Comparison of ENCODE assay signal across 14 cellular contexts in genomic region chr2:25671622-25672021, GRCh38. TPM values are rescaled to one million over a fixed set of nuclear protein-coding genes. Genes with fewer than 3 reads are reported as not detected.
DNase-seq lines count a peak whose midpoint lies in the region; ATAC-seq, FAIRE-seq and TF ChIP-seq lines count a peak whose summit lies in the region.
"Had no signal": no experiment of that assay in that cellular context is flagged by ENCODE, and none has a peak within 500 bp of the region (broad histone marks: within the 10 kb centered on the region; RNA-seq: fewer than 3 reads in every experiment).

No MANE protein-coding gene starts in this region.

- peaks cover 17% of the 10 kb centered on the region for H3K4me1 Mint-ChIP-seq in activated CD4-positive, alpha-beta T cell treated with anti-CD3 and anti-CD28 coated beads, Interleukin-2, amount 10 ng/mL, durations not matched to agents 7 days and 5 days
- peaks cover 26% of the 10 kb centered on the region for H3K4me1 Mint-ChIP-seq in stimulated activated effector memory CD8-positive, alpha-beta T cell treated with anti-CD3 and anti-CD28 coated beads, Interleukin-12 subunit alpha, Interleukin-12 subunit beta, amount 100 ng/mL, for 72 hours

- peaks cover 2% of the 10 kb centered on the region for H3K36me3 Mint-ChIP-seq in activated CD4-positive, alpha-beta T cell treated with anti-CD3 and anti-CD28 coated beads, Interleukin-2, amount 10 ng/mL, durations not matched to agents 7 days and 5 days (ENCODE audit: low read depth)
- H3K36me3 Mint-ChIP-seq in stimulated activated effector memory CD8-positive, alpha-beta T cell treated with anti-CD3 and anti-CD28 coated beads, Interleukin-12 subunit alpha, Interleukin-12 subunit beta, amount 100 ng/mL, for 72 hours = no peaks in the 10 kb centered on the region

- POLR2A ChIA-PET in activated CD4-positive, alpha-beta T cell treated with anti-CD3 and anti-CD28 coated beads, Interleukin-2, amount 10 ng/mL, durations not matched to agents 7 days and 5 days (lab: Charles Lee) = no interaction called here
- POLR2A ChIA-PET in PC-9 (lab: Charles Lee; ENCODE audit: unreplicated experiment) = interaction anchor here (0.5 to 0.6 kb wide), 2 partner anchors 28 to 54 kb away, joined by 3 to 4 read pairs; no protein-coding TSS in a partner anchor

- DNase-seq in activated CD4-positive, alpha-beta T cell treated with anti-CD3 and anti-CD28 coated beads, Interleukin-2, amount 10 ng/mL, durations not matched to agents 7 days and 5 days = no peak
- no peak for DNase-seq in activated CD4-positive, alpha-beta T cell treated with anti-CD3 and anti-CD28 coated beads for 1 hour
- peak; percentile 42 to 71 for DNase-seq in PC-9
- DNase-seq in stimulated activated effector memory CD8-positive, alpha-beta T cell treated with anti-CD3 and anti-CD28 coated beads, Interleukin-12 subunit alpha, Interleukin-12 subunit beta, amount 100 ng/mL, for 72 hours (ENCODE audit: low spot score in 2 of 2) = peak in 1 of 2 donors; percentile 42
- no peak for DNase-seq in NCI-H446 treated with DMSO at 0.1 percent for 48 hours (lab: John Stamatoyannopoulos, UW)
- no peak for DNase-seq in D721Med (ENCODE audit: insufficient read length, low spot score)
- no peak for DNase-seq in DMS 273 treated with DMSO at 0.1 percent for 48 hours (lab: John Stamatoyannopoulos, UW)
- DNase-seq: foreskin keratinocyte, NCI-H1930, SHP77 treated with DMSO at 0.1 percent for 48 hours, small intestine had no signal

- H3K9me2 ChIP-seq in PC-9 (ENCODE audit: insufficient read depth) = no peaks in the 10 kb centered on the region

- no TSS peak for BruUV-seq in PC-9 (replicated peaks; lab: Mats Ljungman, UMichigan)

- CTCF ChIA-PET in activated CD4-positive, alpha-beta T cell treated with anti-CD3 and anti-CD28 coated beads, Interleukin-2, amount 10 ng/mL, durations not matched to agents 7 days and 5 days (lab: Charles Lee) = interaction anchor here (1.0 kb wide), 1 partner anchor 19 kb away, joined by 4 read pairs; no protein-coding TSS in a partner anchor
- CTCF ChIA-PET in PC-9 (lab: Charles Lee) = no interaction called here

- H3K4me3 ChIP-seq in PC-9 (peak overlapping the region; percentile 61), endocrine pancreas (ENCODE audit: control insufficient read depth, insufficient read depth, low read length) (peak overlapping the region; percentile 90)
- H3K4me3 ChIP-seq: lung had no signal

- no peaks in the 10 kb centered on the region for H3K9me3 ChIP-seq in PC-9 (ENCODE audit: insufficient read depth, low read depth)
- no peaks in the 10 kb centered on the region for H3K9me3 ChIP-seq in endocrine pancreas (ENCODE audit: control insufficient read depth, low read length)

- peaks cover 18% of the 10 kb centered on the region for H3K27me3 Mint-ChIP-seq in activated CD4-positive, alpha-beta T cell treated with anti-CD3 and anti-CD28 coated beads, Interleukin-2, amount 10 ng/mL, durations not matched to agents 7 days and 5 days

- no peaks in the 10 kb centered on the region for H3K9me3 Mint-ChIP-seq in activated CD4-positive, alpha-beta T cell treated with anti-CD3 and anti-CD28 coated beads, Interleukin-2, amount 10 ng/mL, durations not matched to agents 7 days and 5 days
- H3K9me3 Mint-ChIP-seq in stimulated activated effector memory CD8-positive, alpha-beta T cell treated with anti-CD3 and anti-CD28 coated beads, Interleukin-12 subunit alpha, Interleukin-12 subunit beta, amount 100 ng/mL, for 72 hours = no peaks in the 10 kb centered on the region

- H3K79me2 ChIP-seq in PC-9 (ENCODE audit: low read depth) = peaks cover 57% of the 10 kb centered on the region

- TF ChIP-seq CTCF in PC-9 (conservative IDR thresholded peaks at IDR 0.05) = no peak
- no peak for TF ChIP-seq CTCF in D721Med (IDR thresholded peaks at IDR 0.05; ENCODE audit: insufficient read depth, missing control alignments)

- peaks cover 35% of the 10 kb centered on the region for H3K4me1 ChIP-seq in PC-9 (replicated peaks; ENCODE audit: insufficient read depth)
- H3K4me1 ChIP-seq in endocrine pancreas (ENCODE audit: control insufficient read depth, insufficient read depth, low read length) = no peaks in the 10 kb centered on the region

- peaks cover 12% of the 10 kb centered on the region; the same call in 1 of the 2 replicates for H4K20me1 ChIP-seq in PC-9 (ENCODE audit: insufficient read depth)

- H3K36me3 ChIP-seq in PC-9 (ENCODE audit: low read depth) = no peaks in the 10 kb centered on the region
- no peaks in the 10 kb centered on the region for H3K36me3 ChIP-seq in endocrine pancreas (ENCODE audit: control insufficient read depth, insufficient read depth, low read length)
- H3K36me3 ChIP-seq: cardiac muscle cell had no signal

- H3K27ac Mint-ChIP-seq in activated CD4-positive, alpha-beta T cell treated with anti-CD3 and anti-CD28 coated beads, Interleukin-2, amount 10 ng/mL, durations not matched to agents 7 days and 5 days = peak overlapping the region; percentile 63
- H3K27ac Mint-ChIP-seq in stimulated activated effector memory CD8-positive, alpha-beta T cell treated with anti-CD3 and anti-CD28 coated beads, Interleukin-12 subunit alpha, Interleukin-12 subunit beta, amount 100 ng/mL, for 72 hours = no peak overlapping the region

- ATAC-seq in stimulated activated effector memory CD8-positive, alpha-beta T cell treated with anti-CD3 and anti-CD28 coated beads, Interleukin-12 subunit alpha, Interleukin-12 subunit beta, amount 100 ng/mL, for 72 hours = no peak
- ATAC-seq: foreskin keratinocyte had no signal

- H3F3A ChIP-seq in PC-9 (ENCODE audit: insufficient read depth, low read depth) = peaks cover 29% of the 10 kb centered on the region

- intact Hi-C loops in PC-9 (cut with micrococcal nuclease; ENCODE audit: unreplicated experiment) = no loop called here

- H2AFZ ChIP-seq in PC-9 = no peak overlapping the region

- peak overlapping the region; percentile 79 for H3K4me2 ChIP-seq in PC-9

- peak overlapping the region; percentile 83 for H3K4me3 Mint-ChIP-seq in activated CD4-positive, alpha-beta T cell treated with anti-CD3 and anti-CD28 coated beads, Interleukin-2, amount 10 ng/mL, durations not matched to agents 7 days and 5 days
- peak overlapping the region; percentile 76 for H3K4me3 Mint-ChIP-seq in stimulated activated effector memory CD8-positive, alpha-beta T cell treated with anti-CD3 and anti-CD28 coated beads, Interleukin-12 subunit alpha, Interleukin-12 subunit beta, amount 100 ng/mL, for 72 hours

- no peak overlapping the region for H3K27ac ChIP-seq in PC-9
- H3K27ac ChIP-seq: cardiac muscle cell had no signal

- H3K27me3 ChIP-seq in PC-9 (ENCODE audit: insufficient read depth, low read depth) = no peaks in the 10 kb centered on the region
- no peaks in the 10 kb centered on the region for H3K27me3 ChIP-seq in endocrine pancreas (ENCODE audit: control insufficient read depth, insufficient read depth, low read length)
- H3K27me3 ChIP-seq: foreskin keratinocyte had no signal

- no peak for FAIRE-seq in D721Med (lab: Jason Lieb, UNC)
- FAIRE-seq: small intestine had no signal

- H3K9ac ChIP-seq in endocrine pancreas (ENCODE audit: control insufficient read depth, insufficient read depth, low read length) = no peak overlapping the region

RNA-seq across cellular contexts. Expression of gene DTNB, which starts 1.8 kb away (rescaled TPM):
- 10 to 100 TPM; 29.8 to 31.0 TPM for total RNA-seq in activated CD4-positive, alpha-beta T cell treated with anti-CD3 and anti-CD28 coated beads, Interleukin-2, amount 10 ng/mL, durations not matched to agents 7 days and 5 days
- 51.9 TPM in 2 replicates for total RNA-seq in PC-9 (2021)

Comparison
In these comparisons a context has a peak if more than half of its experiments do, and no peak if none do; other contexts are left out.
1. DNase-seq: peak in PC-9 (2 of 2); none in activated CD4-positive, alpha-beta T cell treated with anti-CD3 and anti-CD28 coated beads, Interleukin-2, amount 10 ng/mL, durations not matched to agents 7 days and 5 days (single experiment), activated CD4-positive, alpha-beta T cell treated with anti-CD3 and anti-CD28 coated beads for 1 hour (single experiment), NCI-H446 treated with DMSO at 0.1 percent for 48 hours (single experiment), D721Med (single experiment) and DMS 273 treated with DMSO at 0.1 percent for 48 hours (single experiment).